In genomic region chr22:20205964-20206708, GRCh38 we compare ENCODE assay signal across 8 cellular contexts. TPM values are rescaled to one million over a fixed set of nuclear protein-coding genes. Genes with fewer than 3 reads are reported as not detected.
A peak's percentile ranks its signal among the peaks of the same experiment; 100 is the strongest.
DNase-seq lines count a peak whose midpoint lies in the region; ATAC-seq and TF ChIP-seq lines count a peak whose summit lies in the region.

No MANE protein-coding gene starts in this region.

- peak in 1 of 2 donors; percentile 26 for TF ChIP-seq CTCF in fibroblast of lung (conservative IDR thresholded peaks at IDR 0.05 in 1 of 2, IDR thresholded peaks at IDR 0.05 in 1 of 2; ENCODE audit: low read depth in 1 of 2, low read length in 2 of 2)
- TF ChIP-seq CTCF in neutrophil (IDR thresholded peaks at IDR 0.05): no peak
- TF ChIP-seq CTCF in thoracic aorta (IDR thresholded peaks at IDR 0.05): no peak

- H3K36me3 ChIP-seq in GM23248 (ENCODE audit: low read depth) (no peaks in the 10 kb centered on the region), NT2/D1 (ENCODE audit: insufficient read depth, insufficient read length, low read length) (no peaks in the 10 kb centered on the region), fibroblast of lung (ENCODE audit: control insufficient read depth, insufficient read depth, low read length) (no peaks in the 10 kb centered on the region), neutrophil (no peaks in the 10 kb centered on the region), thoracic aorta (no peaks in the 10 kb centered on the region)

- H3K9ac ChIP-seq in GM23248: peak overlapping the region; percentile 91
- peak overlapping the region; percentile 61 for H3K9ac ChIP-seq in NT2/D1 (ENCODE audit: insufficient read length, low read depth)
- H3K9ac ChIP-seq in fibroblast of lung (ENCODE audit: insufficient read depth, low read length): peak overlapping the region; percentile 67

- DNase-seq in COLO829 (ENCODE audit: low spot score): peak; percentile 67
- DNase-seq in GM23248: peak; percentile 82
- peak; percentile 9 for DNase-seq in NT2/D1 (ENCODE audit: low read depth, low spot score)
- DNase-seq in activated CD8-positive, alpha-beta memory T cell treated with anti-CD3 and anti-CD28 coated beads, Interleukin-2, amount 50 U/mL, for 4 hours: peak; percentile 66
- DNase-seq in fibroblast of lung (ENCODE audit: low read depth in 2 of 2): peak; percentile 46 to 80
- DNase-seq in thoracic aorta (ENCODE audit: low spot score): no peak
- DNase-seq in C1 segment of cervical spinal cord (lab: John Stamatoyannopoulos, UW): no peak

- 8% methylated on average over 12 of the region's 12 CpGs for WGBS in GM23248 (ENCODE audit: low coverage in 1 of 2, low lambda C conversion rate in 2 of 2, missing lambda C conversion rate in 2 of 2), 2 experiments

- H3K4me2 ChIP-seq in GM23248 (ENCODE audit: unreplicated experiment): peak overlapping the region; percentile 82
- peak overlapping the region; percentile 97 for H3K4me2 ChIP-seq in fibroblast of lung (ENCODE audit: extremely low read depth, insufficient read depth, low read length)

- H3K79me2 ChIP-seq in GM23248 (ENCODE audit: insufficient read depth) (peaks cover 20% of the 10 kb centered on the region; the same call in 1 of the 2 replicates), fibroblast of lung (ENCODE audit: control insufficient read depth, insufficient read depth, low read length) (peaks cover 10% of the 10 kb centered on the region)

- no peaks in the 10 kb centered on the region for H3F3A ChIP-seq in GM23248 (ENCODE audit: insufficient read depth)

- no peaks in the 10 kb centered on the region for H3K9me2 ChIP-seq in GM23248 (ENCODE audit: insufficient read depth)

- H2AFZ ChIP-seq in GM23248 (peak overlapping the region; percentile 81), fibroblast of lung (ENCODE audit: low read length) (peak overlapping the region; percentile 66)

- H3K9me3 ChIP-seq in GM23248 (ENCODE audit: low read depth): no peaks in the 10 kb centered on the region
- H3K9me3 ChIP-seq in NT2/D1 (ENCODE audit: insufficient read depth, low read length): no peaks in the 10 kb centered on the region
- no peaks in the 10 kb centered on the region for H3K9me3 ChIP-seq in fibroblast of lung (ENCODE audit: control insufficient read depth, insufficient read depth, low read depth, low read length)
- no peaks in the 10 kb centered on the region for H3K9me3 ChIP-seq in neutrophil
- H3K9me3 ChIP-seq in thoracic aorta: no peaks in the 10 kb centered on the region

- H4K20me1 ChIP-seq in GM23248 (ENCODE audit: insufficient read depth): no peaks in the 10 kb centered on the region
- no peaks in the 10 kb centered on the region for H4K20me1 ChIP-seq in fibroblast of lung (ENCODE audit: control insufficient read depth, extremely low read depth, insufficient read depth, low read length)

- peak overlapping the region; percentile 47 for H3K27ac ChIP-seq in GM23248
- H3K27ac ChIP-seq in fibroblast of lung (ENCODE audit: insufficient read depth, low read length): peak overlapping the region; percentile 66
- peak overlapping the region; percentile 13 for H3K27ac ChIP-seq in neutrophil
- peak overlapping the region; percentile 27 to 73 for H3K27ac ChIP-seq in thoracic aorta

- peak overlapping the region; percentile 95 for H3K4me3 ChIP-seq in GM23248
- peak overlapping the region; percentile 24 for H3K4me3 ChIP-seq in NT2/D1 (ENCODE audit: insufficient read length, low read depth)
- peak overlapping the region; percentile 38 to 81 (median 62) for H3K4me3 ChIP-seq in fibroblast of lung (replicated peaks in 1 of 4; ENCODE audit: control extremely low read depth in 1 of 4, insufficient read depth in 1 of 4, low read depth in 3 of 4, low read length in 4 of 4)
- H3K4me3 ChIP-seq in neutrophil (ENCODE audit: low read depth in 1 of 2, low read length in 1 of 2): peak overlapping the region; percentile 43 to 45
- peak overlapping the region; percentile 70 for H3K4me3 ChIP-seq in thoracic aorta

- H3K4me1 ChIP-seq in GM23248 (ENCODE audit: insufficient read depth): peaks cover 32% of the 10 kb centered on the region
- H3K4me1 ChIP-seq in NT2/D1 (ENCODE audit: insufficient read depth, insufficient read length): peaks cover 29% of the 10 kb centered on the region
- peaks cover 29% of the 10 kb centered on the region for H3K4me1 ChIP-seq in fibroblast of lung (ENCODE audit: control insufficient read depth, extremely low read depth, insufficient read depth, low read length)
- peaks cover 13 to 17% of the 10 kb centered on the region in 2 experiments for H3K4me1 ChIP-seq in neutrophil (ENCODE audit: control insufficient read depth in 1 of 2, insufficient read depth in 1 of 2, low read depth in 1 of 2, low read length in 1 of 2)
- peaks cover 8 to 34% of the 10 kb centered on the region in 2 donors for H3K4me1 ChIP-seq in thoracic aorta (ENCODE audit: control insufficient read depth in 1 of 2, low read depth in 2 of 2)

- H3K27me3 ChIP-seq in GM23248 (replicated peaks; ENCODE audit: insufficient read depth) (no peaks in the 10 kb centered on the region), NT2/D1 (ENCODE audit: insufficient read depth, insufficient read length) (peaks cover 20% of the 10 kb centered on the region), fibroblast of lung (ENCODE audit: control insufficient read depth, insufficient read depth, low read length) (no peaks in the 10 kb centered on the region), neutrophil (no peaks in the 10 kb centered on the region), thoracic aorta (replicated peaks; ENCODE audit: insufficient read depth) (no peaks in the 10 kb centered on the region)

- in situ Hi-C loops in GM23248 (cut with MboI): no loop called here

- ATAC-seq in thoracic aorta (ENCODE audit: insufficient number of reproducible peaks, low FRiP score, low read depth): no peak

RNA-seq across cellular contexts. Expression of gene CCDC188, which starts 55.3 kb away (rescaled TPM):
- 0.76 and 1.8 TPM in 2 replicates for total RNA-seq in GM23248 (2014; rRNA removed; shearing (Covaris generic))
- 1.2 TPM in 2 replicates for polyA plus RNA-seq in GM23248 (2016; fragmentation: Nextera tagmentation; extraction: Ambion mirVana)
- total RNA-seq in fibroblast of lung: 0.33 TPM in 1 of 2 replicates, not detected in the other
- 0.37 and 0.59 TPM in 2 replicates for polyA plus RNA-seq in fibroblast of lung
- polyA plus RNA-seq in fibroblast of lung (2012): 0.96 and 2.0 TPM in 2 replicates
- polyA minus RNA-seq in fibroblast of lung (ENCODE audit: low replicate concordance): not detected in 2 replicates
- total RNA-seq in thoracic aorta: not detected

Comparison
In these comparisons a context has a peak if more than half of its experiments do, and no peak if none do; other contexts are left out.
1. DNase-seq: peak in COLO829 (single experiment), GM23248 (single experiment), NT2/D1 (single experiment), activated CD8-positive, alpha-beta memory T cell treated with anti-CD3 and anti-CD28 coated beads, Interleukin-2, amount 50 U/mL, for 4 hours (single experiment) and fibroblast of lung (2 of 2); none in thoracic aorta (single experiment) and C1 segment of cervical spinal cord (0 of 14).
2. H3K27ac ChIP-seq: peak in every context shown above with its lines; median percentile 66 in fibroblast of lung; 50 in thoracic aorta; 47 in GM23248; 13 in neutrophil.
3. H3K4me3 ChIP-seq: peak in every context shown above with its lines; median percentile 95 in GM23248; 70 in thoracic aorta; 62 in fibroblast of lung; 44 in neutrophil; 24 in NT2/D1.
4. Peak in every context shown above with its lines, with median percentiles within 50 percentile points of each other: H3K9ac ChIP-seq.